ENCODE assay signal across 24 cellular contexts in genomic region chr15:31574761-31575160, GRCh38.
DNase-seq lines count a peak whose midpoint lies in the region; ATAC-seq and TF ChIP-seq lines count a peak whose summit lies in the region.
"Had no signal": no experiment of that assay in that cellular context is flagged by ENCODE, and none has a peak within 500 bp of the region (broad histone marks: within the 10 kb centered on the region; RNA-seq: fewer than 3 reads in every experiment).

No MANE protein-coding gene starts in this region.

- no peaks in the 10 kb centered on the region for H3K9me3 Mint-ChIP-seq in activated CD8-positive, alpha-beta memory T cell treated with anti-CD3 and anti-CD28 coated beads, Interleukin-2, amount 10 ng/mL, durations not matched to agents 7 days and 5 days (ENCODE audit: low read depth)
- H3K9me3 Mint-ChIP-seq in endodermal cell: peaks cover 30% of the 10 kb centered on the region
- H3K9me3 Mint-ChIP-seq: activated CD8-positive, alpha-beta T cell treated with anti-CD3 and anti-CD28 coated beads for 36 hours; activated T-cell treated with anti-CD3 and anti-CD28 coated beads, Interleukin-2, amount 50 U/mL, for 24 hours; central memory CD8-positive, alpha-beta T cell; natural killer cell; stimulated activated effector memory CD8-positive, alpha-beta T cell treated with anti-CD3 and anti-CD28 coated beads, Interleukin-12 subunit alpha, Interleukin-12 subunit beta, amount 100 ng/mL, for 72 hours had no signal

- no peaks in the 10 kb centered on the region for H3K36me3 ChIP-seq in endodermal cell (ENCODE audit: control insufficient read depth, insufficient read depth, low read length)
- no peaks in the 10 kb centered on the region for H3K36me3 ChIP-seq in mesenchymal stem cell (ENCODE audit: control insufficient read depth in 1 of 2, insufficient read depth in 2 of 2, low read depth in 1 of 2, low read length in 2 of 2)
- H3K36me3 ChIP-seq in vagina: no peaks in the 10 kb centered on the region

- H2BK15ac ChIP-seq in mesenchymal stem cell (ENCODE audit: low read depth, poor library complexity, severe bottlenecking): no peak overlapping the region

- peak; percentile 7 for DNase-seq in activated CD8-positive, alpha-beta memory T cell treated with anti-CD3 and anti-CD28 coated beads, Interleukin-2, amount 10 ng/mL, durations not matched to agents 7 days and 5 days
- DNase-seq in activated CD8-positive, alpha-beta memory T cell treated with anti-CD3 and anti-CD28 coated beads, Interleukin-2, amount 50 U/mL, for 48 hours: no peak
- DNase-seq in endodermal cell (no peak), mesenchymal stem cell (no peak), vagina (ENCODE audit: extremely low spot score in 2 of 2) (peak; percentile 55 to 64), inferior parietal cortex (ENCODE audit: extremely low spot score) (no peak), EL (no peak), retina (no peak)
- DNase-seq: 8988T; activated CD8-positive, alpha-beta T cell treated with anti-CD3 and anti-CD28 coated beads for 36 hours; activated naive CD4-positive, alpha-beta T cell; activated T-cell treated with anti-CD3 and anti-CD28 coated beads, Interleukin-2, amount 50 U/mL, for 24 hours; AML-193; amniotic stem cell; DMS79; natural killer cell; NCI-H1092; NCI-H187 treated with DMSO at 0.1 percent for 48 hours; NCI-H226; NCI-H82; testis had no signal

- CTCF ChIA-PET in activated CD8-positive, alpha-beta memory T cell treated with anti-CD3 and anti-CD28 coated beads, Interleukin-2, amount 10 ng/mL, durations not matched to agents 7 days and 5 days (lab: Charles Lee): no interaction called here

- no peak overlapping the region for H3K4me2 ChIP-seq in mesenchymal stem cell (ENCODE audit: low read length, poor library complexity, severe bottlenecking)

- H3K4me3 ChIP-seq in endodermal cell (ENCODE audit: low read length) (no peak overlapping the region), mesenchymal stem cell (ENCODE audit: insufficient read depth in 1 of 2, low read depth in 1 of 2, low read length in 2 of 2) (no peak overlapping the region), vagina (no peak overlapping the region)
- H3K4me3 ChIP-seq: testis had no signal

- H3K4me3 Mint-ChIP-seq in activated CD8-positive, alpha-beta memory T cell treated with anti-CD3 and anti-CD28 coated beads, Interleukin-2, amount 10 ng/mL, durations not matched to agents 7 days and 5 days: no peak overlapping the region
- no peak overlapping the region for H3K4me3 Mint-ChIP-seq in endodermal cell
- H3K4me3 Mint-ChIP-seq: activated CD8-positive, alpha-beta T cell treated with anti-CD3 and anti-CD28 coated beads for 36 hours; activated T-cell treated with anti-CD3 and anti-CD28 coated beads, Interleukin-2, amount 50 U/mL, for 24 hours; central memory CD8-positive, alpha-beta T cell; natural killer cell; stimulated activated effector memory CD8-positive, alpha-beta T cell treated with anti-CD3 and anti-CD28 coated beads, Interleukin-12 subunit alpha, Interleukin-12 subunit beta, amount 100 ng/mL, for 72 hours had no signal

- no peak overlapping the region for H3K18ac ChIP-seq in mesenchymal stem cell (ENCODE audit: low read depth in 1 of 2, low read length in 2 of 2)

- H3K27ac ChIP-seq in endodermal cell (ENCODE audit: low read depth, low read length): no peak overlapping the region
- no peak overlapping the region for H3K27ac ChIP-seq in mesenchymal stem cell (ENCODE audit: low read length, poor library complexity, severe bottlenecking)
- H3K27ac ChIP-seq in vagina: no peak overlapping the region
- H3K27ac ChIP-seq: testis had no signal

- H3K27me3 Mint-ChIP-seq in activated CD8-positive, alpha-beta memory T cell treated with anti-CD3 and anti-CD28 coated beads, Interleukin-2, amount 10 ng/mL, durations not matched to agents 7 days and 5 days: peaks cover 16% of the 10 kb centered on the region
- no peaks in the 10 kb centered on the region for H3K27me3 Mint-ChIP-seq in endodermal cell (ENCODE audit: insufficient read depth)
- H3K27me3 Mint-ChIP-seq: progenitor cell of endocrine pancreas had no signal

- no peak overlapping the region for H4K91ac ChIP-seq in mesenchymal stem cell (ENCODE audit: low read length)

- no peak overlapping the region for H3K4ac ChIP-seq in mesenchymal stem cell (ENCODE audit: low read depth in 1 of 2, low read length in 2 of 2)

- no peak overlapping the region for H2BK12ac ChIP-seq in mesenchymal stem cell (ENCODE audit: low read length in 2 of 2)

- H3K9me3 ChIP-seq in endodermal cell (ENCODE audit: control insufficient read depth, low read length) (peaks cover 13% of the 10 kb centered on the region), mesenchymal stem cell (ENCODE audit: control insufficient read depth, low read length) (no peaks in the 10 kb centered on the region), vagina (no peaks in the 10 kb centered on the region)
- H3K9me3 ChIP-seq: testis had no signal

- no peaks in the 10 kb centered on the region for H3K27me3 ChIP-seq in endodermal cell (ENCODE audit: control insufficient read depth, insufficient read depth, low read length, poor library complexity, severe bottlenecking)
- no peaks in the 10 kb centered on the region for H3K27me3 ChIP-seq in mesenchymal stem cell (ENCODE audit: control insufficient read depth in 1 of 2, insufficient read depth in 1 of 2, low read length in 2 of 2)
- no peaks in the 10 kb centered on the region for H3K27me3 ChIP-seq in vagina
- H3K27me3 ChIP-seq: testis had no signal

- WGBS in endodermal cell (ENCODE audit: insufficient coverage in 1 of 2, insufficient read length in 1 of 2), 2 experiments: 61% methylated on average over 1 of the region's 1 CpG; no CpG with 5 or more reads in 1 of the 2 experiments
- no CpG with 5 or more reads among the region's 1 CpG for WGBS in mesenchymal stem cell

- H3K36me3 Mint-ChIP-seq in activated CD8-positive, alpha-beta memory T cell treated with anti-CD3 and anti-CD28 coated beads, Interleukin-2, amount 10 ng/mL, durations not matched to agents 7 days and 5 days: no peaks in the 10 kb centered on the region
- no peaks in the 10 kb centered on the region for H3K36me3 Mint-ChIP-seq in endodermal cell (ENCODE audit: low read depth)
- H3K36me3 Mint-ChIP-seq: natural killer cell; stimulated activated effector memory CD8-positive, alpha-beta T cell treated with anti-CD3 and anti-CD28 coated beads, Interleukin-12 subunit alpha, Interleukin-12 subunit beta, amount 100 ng/mL, for 72 hours had no signal

- H3K23ac ChIP-seq in mesenchymal stem cell (ENCODE audit: low read length in 2 of 2): no peak overlapping the region

- H2BK5ac ChIP-seq in mesenchymal stem cell (ENCODE audit: low read depth, low read length, poor library complexity, severe bottlenecking): no peak overlapping the region

- no peak overlapping the region for H2BK120ac ChIP-seq in mesenchymal stem cell (ENCODE audit: low read depth, low read length)

- ATAC-seq in activated CD8-positive, alpha-beta memory T cell treated with anti-CD3 and anti-CD28 coated beads, Interleukin-2, amount 10 ng/mL, durations not matched to agents 7 days and 5 days: no peak
- ATAC-seq: activated CD8-positive, alpha-beta T cell treated with anti-CD3 and anti-CD28 coated beads for 36 hours; natural killer cell; stimulated activated effector memory CD8-positive, alpha-beta T cell treated with anti-CD3 and anti-CD28 coated beads, Interleukin-12 subunit alpha, Interleukin-12 subunit beta, amount 100 ng/mL, for 72 hours had no signal

- intact Hi-C loops in vagina (cut with DNase I): no loop called here

- no peaks in the 10 kb centered on the region for H3K4me1 Mint-ChIP-seq in activated CD8-positive, alpha-beta memory T cell treated with anti-CD3 and anti-CD28 coated beads, Interleukin-2, amount 10 ng/mL, durations not matched to agents 7 days and 5 days
- peaks cover 11% of the 10 kb centered on the region for H3K4me1 Mint-ChIP-seq in endodermal cell
- H3K4me1 Mint-ChIP-seq: central memory CD8-positive, alpha-beta T cell; natural killer cell; stimulated activated effector memory CD8-positive, alpha-beta T cell treated with anti-CD3 and anti-CD28 coated beads, Interleukin-12 subunit alpha, Interleukin-12 subunit beta, amount 100 ng/mL, for 72 hours had no signal

- no peak overlapping the region for H2AK5ac ChIP-seq in mesenchymal stem cell (ENCODE audit: low read length, severe bottlenecking)

- no peak overlapping the region for H2AFZ ChIP-seq in mesenchymal stem cell (ENCODE audit: low read depth, low read length)

- no peaks in the 10 kb centered on the region for H3K79me1 ChIP-seq in mesenchymal stem cell (replicated peaks; ENCODE audit: low read length, poor library complexity, severe bottlenecking)

- no peak overlapping the region for H3K27ac Mint-ChIP-seq in activated CD8-positive, alpha-beta memory T cell treated with anti-CD3 and anti-CD28 coated beads, Interleukin-2, amount 10 ng/mL, durations not matched to agents 7 days and 5 days
- peak overlapping the region; percentile 0 for H3K27ac Mint-ChIP-seq in endodermal cell
- H3K27ac Mint-ChIP-seq: activated CD8-positive, alpha-beta T cell treated with anti-CD3 and anti-CD28 coated beads for 36 hours; activated T-cell treated with anti-CD3 and anti-CD28 coated beads, Interleukin-2, amount 50 U/mL, for 24 hours; natural killer cell; progenitor cell of endocrine pancreas; stimulated activated effector memory CD8-positive, alpha-beta T cell treated with anti-CD3 and anti-CD28 coated beads, Interleukin-12 subunit alpha, Interleukin-12 subunit beta, amount 100 ng/mL, for 72 hours had no signal

- no peak for TF ChIP-seq POLR2A in vagina (IDR thresholded peaks at IDR 0.05)

- no peak overlapping the region for H3K14ac ChIP-seq in mesenchymal stem cell (ENCODE audit: low read length in 2 of 2)

- H3K4me1 ChIP-seq in endodermal cell (ENCODE audit: control insufficient read depth, insufficient read depth, low read length) (peaks cover 9% of the 10 kb centered on the region), mesenchymal stem cell (ENCODE audit: control insufficient read depth, insufficient read depth, low read depth, low read length) (no peaks in the 10 kb centered on the region), vagina (no peaks in the 10 kb centered on the region)
- H3K4me1 ChIP-seq: testis had no signal

- H3K9ac ChIP-seq in endodermal cell (ENCODE audit: extremely low read depth, low read length, poor library complexity, severe bottlenecking) (no peak overlapping the region), mesenchymal stem cell (ENCODE audit: low read length) (peak overlapping the region; percentile 57)

- TF ChIP-seq CTCF in endodermal cell (conservative IDR thresholded peaks at IDR 0.05) (no peak), vagina (IDR thresholded peaks at IDR 0.05) (no peak)

- H4K8ac ChIP-seq in mesenchymal stem cell (ENCODE audit: low read length): no peak overlapping the region

Comparison
In these comparisons a context has a peak if more than half of its experiments do, and no peak if none do; other contexts are left out.
1. DNase-seq: peak in activated CD8-positive, alpha-beta memory T cell treated with anti-CD3 and anti-CD28 coated beads, Interleukin-2, amount 10 ng/mL, durations not matched to agents 7 days and 5 days (single experiment) and vagina (2 of 2); none in activated CD8-positive, alpha-beta memory T cell treated with anti-CD3 and anti-CD28 coated beads, Interleukin-2, amount 50 U/mL, for 48 hours (single experiment), endodermal cell (single experiment), mesenchymal stem cell (single experiment), inferior parietal cortex (single experiment), EL (single experiment) and retina (single experiment).